In genomic region chr2:231968820-231969219, GRCh38 we compare ENCODE assay signal across 12 cellular contexts. TPM values are rescaled to one million over a fixed set of nuclear protein-coding genes. Genes with fewer than 3 reads are reported as not detected.
"Had no signal": no experiment of that assay in that cellular context is flagged by ENCODE, and none has a peak within 500 bp of the region (broad histone marks: within the 10 kb centered on the region; RNA-seq: fewer than 3 reads in every experiment).

No MANE protein-coding gene starts in this region.

- H2AFZ ChIP-seq: GM23248, GM23338 had no signal

- H3K4me1 Mint-ChIP-seq: GM23338, H9 had no signal

- FAIRE-seq: H1, H54 had no signal

- DNase-seq: GM23248, GOT3, H7, H9, HCEC 1CT, HFFc6 had no signal

- H3K36me3 ChIP-seq: HAP-1 had no signal

- H3K9me3 Mint-ChIP-seq: HFFc6 had no signal

- H3K9ac ChIP-seq: GM23248 had no signal

- H3K4me1 ChIP-seq: HAP-1 had no signal

- H3K4me3 Mint-ChIP-seq: GM23338, H9, HFFc6 had no signal

- H3K4me2 ChIP-seq: GM23338 had no signal

- ATAC-seq: GM23338, HCT116 had no signal

- H3K27ac Mint-ChIP-seq: GM23338, H9, HFFc6 had no signal

- H3K27ac ChIP-seq: GM23248 had no signal

- H3K4me3 ChIP-seq: GM23248, GM23338, HAP-1 had no signal

RNA-seq across cellular contexts. Expression of gene NPPC, which starts 42.6 kb away (rescaled TPM):
- total RNA-seq: GM23248, H4, HFFc6 had no signal
